ENCODE assay signal across 13 cellular contexts in genomic region chr1:31029031-31029430, GRCh38. TPM values are rescaled to one million over a fixed set of nuclear protein-coding genes. Genes with fewer than 3 reads are reported as not detected.
DNase-seq lines count a peak whose midpoint lies in the region; ATAC-seq and TF ChIP-seq lines count a peak whose summit lies in the region.
"Had no signal": no experiment of that assay in that cellular context is flagged by ENCODE, and none has a peak within 500 bp of the region (broad histone marks: within the 10 kb centered on the region; RNA-seq: fewer than 3 reads in every experiment).

No MANE protein-coding gene starts in this region.

- H3K27ac ChIP-seq in IMR-90 (ENCODE audit: insufficient read depth, low read length): no peak overlapping the region
- H3K27ac ChIP-seq in mammary epithelial cell (ENCODE audit: insufficient read depth, low read depth, low read length): peak overlapping the region; percentile 29
- H3K27ac ChIP-seq: upper lobe of right lung, WERI-Rb-1 had no signal

- H3K18ac ChIP-seq in IMR-90 (ENCODE audit: low read depth, low read length): no peak overlapping the region

- H4K20me1 ChIP-seq in IMR-90 (ENCODE audit: insufficient read depth, low read length): peaks cover 89% of the 10 kb centered on the region
- H4K20me1 ChIP-seq in mammary epithelial cell (ENCODE audit: insufficient read depth, low read length): peaks cover 19% of the 10 kb centered on the region

- dilution Hi-C loops in IMR-90 (cut with HindIII; ENCODE audit: low sequenced_read_pairs, unreplicated experiment) (no loop called here), mammary epithelial cell (cut with HindIII; ENCODE audit: low sequenced_read_pairs) (no loop called here)

- no peak overlapping the region for H4K91ac ChIP-seq in IMR-90 (ENCODE audit: insufficient read depth, low read depth, low read length)

- H3K4me2 ChIP-seq in IMR-90 (ENCODE audit: low read depth, low read length): peak overlapping the region; percentile 47; the same call in 1 of the 2 replicates
- H3K4me2 ChIP-seq in mammary epithelial cell (ENCODE audit: insufficient read depth, low read depth, low read length): peak overlapping the region; percentile 15

- no peak for TF ChIP-seq RAD21 in IMR-90 (IDR thresholded peaks at IDR 0.05; ENCODE audit: low read length)

- no peak overlapping the region for H3K9ac ChIP-seq in IMR-90 (ENCODE audit: low read depth, low read length)
- no peak overlapping the region for H3K9ac ChIP-seq in mammary epithelial cell (ENCODE audit: insufficient read depth, low read length)

- H3K9me3 ChIP-seq in IMR-90 (ENCODE audit: control insufficient read depth, insufficient read depth, low read length): no peaks in the 10 kb centered on the region
- H3K9me3 ChIP-seq in mammary epithelial cell (replicated peaks; ENCODE audit: insufficient read depth, low read length): no peaks in the 10 kb centered on the region
- H3K9me3 ChIP-seq: upper lobe of right lung had no signal

- no peak for DNase-seq in activated T-cell treated with anti-CD3 and anti-CD28 coated beads, Interleukin-2, amount 50 U/mL, for 24 hours
- no peak for DNase-seq in activated T-cell treated with anti-CD3 and anti-CD28 coated beads, Interleukin-2, amount 50 U/mL, for 48 hours
- DNase-seq in IMR-90 (peak; percentile 38), mammary epithelial cell (no peak), islet precursor cell (no peak)
- DNase-seq: H9, KG1, NCI-H1436 treated with DMSO at 0.1 percent for 48 hours, upper lobe of right lung, WERI-Rb-1 had no signal

- H2AFZ ChIP-seq in IMR-90 (replicated peaks; ENCODE audit: low read length, poor library complexity): no peak overlapping the region
- H2AFZ ChIP-seq in mammary epithelial cell (ENCODE audit: low read depth, low read length): no peak overlapping the region

- H3K9me3 Mint-ChIP-seq in activated T-cell treated with anti-CD3 and anti-CD28 coated beads, Interleukin-2, amount 50 U/mL, for 24 hours: no peaks in the 10 kb centered on the region
- no peaks in the 10 kb centered on the region for H3K9me3 Mint-ChIP-seq in stimulated activated memory B cell treated with anti-CD40 and anti-IgM and Interleukin-4, amounts not matched to agents 10 μg/mL and 1 μg/mL and 100 μg/mL, for 72 hours
- H3K9me3 Mint-ChIP-seq: H9 had no signal

- H3K4me3 ChIP-seq in IMR-90 (ENCODE audit: insufficient read depth, low read depth, low read length) (no peak overlapping the region), mammary epithelial cell (replicated peaks in 1 of 3; ENCODE audit: insufficient read depth in 1 of 3, low read depth in 2 of 3, low read length in 3 of 3) (no peak overlapping the region)
- H3K4me3 ChIP-seq: upper lobe of right lung had no signal

- no peak overlapping the region for H2BK120ac ChIP-seq in IMR-90 (ENCODE audit: low read depth, low read length)

- TF ChIP-seq CTCF in IMR-90 (conservative IDR thresholded peaks at IDR 0.05; ENCODE audit: low read depth, low read length) (no peak), mammary epithelial cell (conservative IDR thresholded peaks at IDR 0.05 in 1 of 2, IDR thresholded peaks at IDR 0.05 in 1 of 2; ENCODE audit: extremely low read depth in 1 of 2, insufficient read depth in 1 of 2, low read depth in 1 of 2, low read length in 2 of 2) (no peak)

- CTCF ChIA-PET in IMR-90 (lab: Yijun Ruan, JAX): no interaction called here
- CTCF ChIA-PET in mammary epithelial cell (lab: Charles Lee; ENCODE audit: low non-redundant PET): interaction anchor here (0.6 kb wide), 1 partner anchor 36 kb away, joined by 10 read pairs; no protein-coding TSS in a partner anchor

- H3K9me1 ChIP-seq in IMR-90 (ENCODE audit: insufficient read depth, low read length): peaks cover 9% of the 10 kb centered on the region

- H3K36me3 Mint-ChIP-seq in activated T-cell treated with anti-CD3 and anti-CD28 coated beads, Interleukin-2, amount 50 U/mL, for 24 hours (ENCODE audit: low read depth): peaks cover 79% of the 10 kb centered on the region
- H3K36me3 Mint-ChIP-seq in stimulated activated memory B cell treated with anti-CD40 and anti-IgM and Interleukin-4, amounts not matched to agents 10 μg/mL and 1 μg/mL and 100 μg/mL, for 72 hours: peaks cover 26% of the 10 kb centered on the region

- H3K27me3 ChIP-seq in IMR-90 (ENCODE audit: control insufficient read depth, insufficient read depth, low read length) (no peaks in the 10 kb centered on the region), mammary epithelial cell (ENCODE audit: insufficient read depth, low read length) (no peaks in the 10 kb centered on the region)
- H3K27me3 ChIP-seq: upper lobe of right lung had no signal

- H3K4ac ChIP-seq in IMR-90 (ENCODE audit: low read depth, low read length): no peak overlapping the region

- H4K5ac ChIP-seq in IMR-90 (ENCODE audit: low read depth, low read length): no peak overlapping the region

- H2AK5ac ChIP-seq in IMR-90 (ENCODE audit: low read depth, low read length): no peak overlapping the region

- H3K4me1 Mint-ChIP-seq in activated T-cell treated with anti-CD3 and anti-CD28 coated beads, Interleukin-2, amount 50 U/mL, for 24 hours (ENCODE audit: low read depth): peaks cover 81% of the 10 kb centered on the region
- peaks cover 85% of the 10 kb centered on the region for H3K4me1 Mint-ChIP-seq in stimulated activated memory B cell treated with anti-CD40 and anti-IgM and Interleukin-4, amounts not matched to agents 10 μg/mL and 1 μg/mL and 100 μg/mL, for 72 hours

- ATAC-seq in IMR-90 (ENCODE audit: low read depth) (peak; percentile 44), HG03135 (IDR thresholded peaks at IDR 0.05; ENCODE audit: unreplicated experiment) (no peak), GM19452 (IDR thresholded peaks at IDR 0.05; ENCODE audit: unreplicated experiment) (no peak)
- ATAC-seq in stimulated activated memory B cell treated with anti-CD40 and anti-IgM and Interleukin-4, amounts not matched to agents 10 μg/mL and 1 μg/mL and 100 μg/mL, for 72 hours: no peak
- ATAC-seq: upper lobe of right lung had no signal

- intact Hi-C loops in IMR-90 (cut with micrococcal nuclease) (no loop called here), mammary epithelial cell (cut with micrococcal nuclease) (no loop called here)

- H2AK9ac ChIP-seq in IMR-90 (replicated peaks; ENCODE audit: low read depth, low read length, poor library complexity): no peak overlapping the region

- H2BK5ac ChIP-seq in IMR-90 (ENCODE audit: low read depth, low read length, poor library complexity, severe bottlenecking): peak overlapping the region; percentile 53

- POLR2A ChIA-PET in IMR-90 (lab: Charles Lee; ENCODE audit: unreplicated experiment): interaction anchor here (0.6 kb wide), 1 partner anchor 1703 kb away, joined by 4 read pairs; no protein-coding TSS in a partner anchor

- BruUV-seq in IMR-90 (replicated peaks; lab: Mats Ljungman, UMichigan) (no TSS peak), mammary epithelial cell (replicated peaks; lab: Mats Ljungman, UMichigan) (no TSS peak)

- peak overlapping the region; percentile 48 for H3K27ac Mint-ChIP-seq in activated T-cell treated with anti-CD3 and anti-CD28 coated beads, Interleukin-2, amount 50 U/mL, for 24 hours
- peak overlapping the region; percentile 80 for H3K27ac Mint-ChIP-seq in stimulated activated memory B cell treated with anti-CD40 and anti-IgM and Interleukin-4, amounts not matched to agents 10 μg/mL and 1 μg/mL and 100 μg/mL, for 72 hours

- H2BK20ac ChIP-seq in IMR-90 (ENCODE audit: low read depth, low read length): no peak overlapping the region

- H3K23ac ChIP-seq in IMR-90 (ENCODE audit: low read depth, low read length): no peak overlapping the region

- no peak overlapping the region for H3K4me3 Mint-ChIP-seq in activated T-cell treated with anti-CD3 and anti-CD28 coated beads, Interleukin-2, amount 50 U/mL, for 24 hours
- H3K4me3 Mint-ChIP-seq in stimulated activated memory B cell treated with anti-CD40 and anti-IgM and Interleukin-4, amounts not matched to agents 10 μg/mL and 1 μg/mL and 100 μg/mL, for 72 hours: peak overlapping the region; percentile 43
- H3K4me3 Mint-ChIP-seq: H9 had no signal

- H3K79me2 ChIP-seq in mammary epithelial cell (ENCODE audit: insufficient read depth, low read length): peaks cover 100% of the 10 kb centered on the region

- no peak overlapping the region for H3K14ac ChIP-seq in IMR-90 (replicated peaks; ENCODE audit: low read depth, low read length)

- no peaks in the 10 kb centered on the region for H3K27me3 Mint-ChIP-seq in activated T-cell treated with anti-CD3 and anti-CD28 coated beads, Interleukin-2, amount 50 U/mL, for 24 hours
- H3K27me3 Mint-ChIP-seq in stimulated activated memory B cell treated with anti-CD40 and anti-IgM and Interleukin-4, amounts not matched to agents 10 μg/mL and 1 μg/mL and 100 μg/mL, for 72 hours: no peaks in the 10 kb centered on the region

- in situ Hi-C loops in IMR-90 (cut with MboI; ENCODE audit: low sequenced_read_pairs) (no loop called here), mammary epithelial cell (cut with MboI; ENCODE audit: low sequenced_read_pairs in 2 of 2) (no loop called here)

- H3K36me3 ChIP-seq in IMR-90 (ENCODE audit: control insufficient read depth, insufficient read depth, low read length) (peaks cover 7% of the 10 kb centered on the region), mammary epithelial cell (ENCODE audit: insufficient read depth, low read length) (peaks cover 21% of the 10 kb centered on the region)
- H3K36me3 ChIP-seq: upper lobe of right lung had no signal

- TF ChIP-seq POLR2A in IMR-90 (IDR thresholded peaks at IDR 0.05; ENCODE audit: low read depth, low read length): no peak

- H2BK15ac ChIP-seq in IMR-90 (ENCODE audit: low read depth, low read length): no peak overlapping the region

- peaks cover 6% of the 10 kb centered on the region for H3K4me1 ChIP-seq in IMR-90 (ENCODE audit: control insufficient read depth, insufficient read depth, low read length)
- peaks cover 37% of the 10 kb centered on the region for H3K4me1 ChIP-seq in mammary epithelial cell (ENCODE audit: insufficient read depth, low read length)

- H3K79me1 ChIP-seq in IMR-90 (ENCODE audit: low read depth in 1 of 2, low read length in 2 of 2): peaks cover 5 to 69% of the 10 kb centered on the region in 2 experiments

- H3K56ac ChIP-seq in IMR-90 (ENCODE audit: extremely low read depth, insufficient read depth, low read length): no peak overlapping the region

- no peak overlapping the region for H4K8ac ChIP-seq in IMR-90 (ENCODE audit: low read depth in 2 of 2, low read length in 2 of 2)

RNA-seq across cellular contexts. Expression of gene PUM1, which starts 36.5 kb away (rescaled TPM):
- total RNA-seq in IMR-90 (2012; rRNA removed): 71.9 and 137 TPM in 2 replicates
- 65.2 and 75.4 TPM in 2 replicates for polyA plus RNA-seq in IMR-90 (2012; rRNA removed)
- 22.4 and 33.8 TPM in 2 replicates for polyA plus RNA-seq in IMR-90 (2012; cell fraction: cytosol; rRNA removed)
- polyA plus RNA-seq in IMR-90 (2012; cell fraction: nucleus; rRNA removed; ENCODE audit: low replicate concordance): 58.3 and 84.7 TPM in 2 replicates
- total RNA-seq in mammary epithelial cell: 100 to 1,000 TPM in 1 of 2 donors, 10 to 100 TPM in 1; 91.2 to 107 TPM
- 94.7 TPM for polyA plus RNA-seq in mammary epithelial cell
- 265 TPM for polyA minus RNA-seq in mammary epithelial cell
